ENCODE assay signal across 8 cellular contexts in the genomic region with DNA sequence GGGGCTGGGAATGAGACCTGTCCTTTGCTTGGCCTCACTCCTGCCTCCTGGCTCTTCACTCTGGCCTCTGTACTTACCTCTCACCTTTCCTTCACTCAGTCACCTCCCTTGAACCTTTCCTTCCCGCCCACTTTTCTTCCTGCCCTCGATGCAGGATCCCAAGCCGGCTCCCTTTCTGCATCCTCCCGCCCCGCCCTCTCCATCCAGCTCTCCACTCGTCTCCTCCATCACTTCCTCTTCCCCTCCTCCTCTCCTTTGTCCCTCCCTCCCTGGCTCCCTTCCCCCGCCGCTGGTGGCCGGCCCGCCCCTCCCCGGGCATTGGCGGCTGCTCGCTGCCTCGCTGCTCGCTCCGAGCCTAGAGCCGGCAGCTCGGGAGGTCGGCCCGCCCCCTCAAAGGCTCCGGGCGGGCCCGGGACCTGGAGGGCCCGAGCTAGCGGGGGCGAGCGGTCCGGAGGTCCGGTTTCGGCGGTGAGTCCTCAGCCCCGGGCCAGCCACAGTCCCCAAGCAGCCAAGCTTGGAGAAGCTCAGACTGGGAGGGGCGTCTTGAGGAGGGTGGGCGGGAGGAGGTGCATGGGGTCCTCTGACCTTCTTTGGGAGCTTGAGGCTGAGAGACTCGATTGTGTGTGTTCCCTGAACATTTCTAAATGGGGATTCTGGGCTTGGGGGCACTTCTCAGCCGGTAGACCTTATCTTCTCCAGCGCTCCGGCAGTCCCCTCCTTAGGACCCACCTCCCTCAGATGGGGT. TPM values are rescaled to one million over a fixed set of nuclear protein-coding genes. Genes with fewer than 3 reads are reported as not detected.
DNase-seq lines count a peak whose midpoint lies in the region; ATAC-seq, FAIRE-seq and TF ChIP-seq lines count a peak whose summit lies in the region.

No MANE protein-coding gene starts in this region.

- no peak for ATAC-seq in GM19324 (IDR thresholded peaks at IDR 0.05; ENCODE audit: low FRiP score, unreplicated experiment)

- DNase-seq in C1 segment of cervical spinal cord (lab: John Stamatoyannopoulos, UW), result peak in 13 of 14 donors; percentile 64 to 91 (median 78)
- DNase-seq in NOMO-1 treated with DMSO at 0.1 percent for 48 hours (lab: John Stamatoyannopoulos, UW; ENCODE audit: unreplicated experiment), result peak; percentile 61
- DNase-seq in activated naive CD8-positive, alpha-beta T cell treated with anti-CD3 and anti-CD28 coated beads for 36 hours, result peak; percentile 55
- DNase-seq in germinal center (ENCODE audit: low spot score), result peak; percentile 17
- peak; percentile 86 for DNase-seq in urothelium cell line (ENCODE audit: low spot score)

- peak overlapping the region; percentile 89 for H3K27ac ChIP-seq in HUES48 (ENCODE audit: low read depth, low read length)

- H3K4me3 Mint-ChIP-seq in activated naive CD8-positive, alpha-beta T cell treated with anti-CD3 and anti-CD28 coated beads for 36 hours, result peak overlapping the region; percentile 75
- peak overlapping the region; percentile 78 to 97 (median 81) for H3K4me3 Mint-ChIP-seq in nephron

- H3K9me3 ChIP-seq in HUES48 (ENCODE audit: control insufficient read depth, insufficient read depth, low read length), result no peaks in the 10 kb centered on the region

- H3K27ac Mint-ChIP-seq in activated naive CD8-positive, alpha-beta T cell treated with anti-CD3 and anti-CD28 coated beads for 36 hours, result no peak overlapping the region
- peak overlapping the region; percentile 95 to 98 (median 97) for H3K27ac Mint-ChIP-seq in nephron

- H3K27me3 ChIP-seq in HUES48 (ENCODE audit: control insufficient read depth, insufficient read depth, low read length), result no peaks in the 10 kb centered on the region

- no peak for TF ChIP-seq CTCF in nephron (IDR thresholded peaks at IDR 0.05; ENCODE audit: unreplicated experiment in 3 of 3)

- H3K36me3 Mint-ChIP-seq in activated naive CD8-positive, alpha-beta T cell treated with anti-CD3 and anti-CD28 coated beads for 36 hours, result no peaks in the 10 kb centered on the region
- H3K36me3 Mint-ChIP-seq in nephron (ENCODE audit: low read depth), result peaks cover 15% of the 10 kb centered on the region

- H3K9me3 Mint-ChIP-seq in activated naive CD8-positive, alpha-beta T cell treated with anti-CD3 and anti-CD28 coated beads for 36 hours, result no peaks in the 10 kb centered on the region
- H3K9me3 Mint-ChIP-seq in nephron, result no peaks in the 10 kb centered on the region

- H3K36me3 ChIP-seq in HUES48 (ENCODE audit: control insufficient read depth, insufficient read depth, low read length), result peaks cover 20% of the 10 kb centered on the region

- FAIRE-seq in urothelium cell line (lab: Jason Lieb, UNC), result no peak

- H3K27me3 Mint-ChIP-seq in activated naive CD8-positive, alpha-beta T cell treated with anti-CD3 and anti-CD28 coated beads for 36 hours, result peaks cover 22% of the 10 kb centered on the region
- H3K27me3 Mint-ChIP-seq in nephron (ENCODE audit: low read depth), result no peaks in the 10 kb centered on the region

- H3K4me3 ChIP-seq in HUES48 (ENCODE audit: low read depth, low read length), result peak overlapping the region; percentile 76

- H3K4me1 Mint-ChIP-seq in activated naive CD8-positive, alpha-beta T cell treated with anti-CD3 and anti-CD28 coated beads for 36 hours, result peaks cover 4% of the 10 kb centered on the region
- peaks cover 61% of the 10 kb centered on the region for H3K4me1 Mint-ChIP-seq in nephron

- H3K4me1 ChIP-seq in HUES48 (ENCODE audit: control insufficient read depth, insufficient read depth, low read length), result peaks cover 43% of the 10 kb centered on the region

- H3K9ac ChIP-seq in HUES48 (ENCODE audit: low read depth, low read length), result peak overlapping the region; percentile 67

RNA-seq across cellular contexts. Expression of gene PHLDB1, which starts 13.8 kb away (rescaled TPM):
- 1 to 10 TPM; 2.9 to 3.0 TPM for total RNA-seq in activated naive CD8-positive, alpha-beta T cell treated with anti-CD3 and anti-CD28 coated beads for 36 hours

RNA-seq across cellular contexts. Expression of gene ARCN1, which starts 49.0 kb away (rescaled TPM):
- total RNA-seq in activated naive CD8-positive, alpha-beta T cell treated with anti-CD3 and anti-CD28 coated beads for 36 hours, result 100 to 1,000 TPM; 141 to 150 TPM

RNA-seq across cellular contexts. Expression of gene IFT46, which starts 55.5 kb away (rescaled TPM):
- total RNA-seq in activated naive CD8-positive, alpha-beta T cell treated with anti-CD3 and anti-CD28 coated beads for 36 hours, result 10 to 100 TPM; 22.2 to 24.1 TPM

RNA-seq across cellular contexts. Expression of gene TREH, which starts 58.2 kb away (rescaled TPM):
- total RNA-seq in activated naive CD8-positive, alpha-beta T cell treated with anti-CD3 and anti-CD28 coated beads for 36 hours, result not detected

Comparison
In these comparisons a context has a peak if more than half of its experiments do, and no peak if none do; other contexts are left out.
1. DNase-seq: peak in every context shown above with its lines; median percentile 86 in urothelium cell line; 78 in C1 segment of cervical spinal cord; 61 in NOMO-1 treated with DMSO at 0.1 percent for 48 hours; 55 in activated naive CD8-positive, alpha-beta T cell treated with anti-CD3 and anti-CD28 coated beads for 36 hours; 17 in germinal center.